Comparison of ENCODE assay signal across 1 cellular context in genomic region chr5:115170924-115171510, GRCh38.
TF ChIP-seq lines count a peak whose summit lies in the region.

No MANE protein-coding gene starts in this region.

TF ChIP-seq in HepG2, 621 proteins besides CTCF, POLR2A, EP300 and RAD21 (continued from another document):
- TF ChIP-seq DZIP1 (CRISPR knock-in tag; IDR thresholded peaks at IDR 0.05) = no peak
- TF ChIP-seq BORCS8-MEF2B (CRISPR knock-in tag; IDR thresholded peaks at IDR 0.05) = no peak
- TF ChIP-seq MEIS2 (CRISPR knock-in tag; IDR thresholded peaks at IDR 0.05) = no peak
- TF ChIP-seq GLI4 (CRISPR knock-in tag; IDR thresholded peaks at IDR 0.05; ENCODE audit: borderline replicate concordance) = no peak
- no peak for TF ChIP-seq HOXD1 (CRISPR knock-in tag; IDR thresholded peaks at IDR 0.05)
